ENCODE assay signal across 8 cellular contexts in genomic region chr13:108155185-108156106, GRCh38. TPM values are rescaled to one million over a fixed set of nuclear protein-coding genes. Genes with fewer than 3 reads are reported as not detected.
DNase-seq lines count a peak whose midpoint lies in the region; ATAC-seq, FAIRE-seq and TF ChIP-seq lines count a peak whose summit lies in the region.

No MANE protein-coding gene starts in this region.

- H3K4me3 ChIP-seq in H1 (ENCODE audit: extremely low read depth in 1 of 4, insufficient read depth in 2 of 4, low read depth in 3 of 4, low read length in 4 of 4) = no peak overlapping the region; a peak in 1 of 8 replicates
- no peak overlapping the region for H3K4me3 ChIP-seq in mucosa of stomach (ENCODE audit: low read length)

- no peaks in the 10 kb centered on the region for H3K4me1 ChIP-seq in H1 (replicated peaks in 1 of 4; ENCODE audit: control insufficient read depth in 3 of 4, insufficient read depth in 4 of 4, low read length in 3 of 4)
- peaks cover 11% of the 10 kb centered on the region for H3K4me1 ChIP-seq in mucosa of stomach (ENCODE audit: control insufficient read depth, insufficient read depth, low read length)

- no peaks in the 10 kb centered on the region for H3K27me3 Mint-ChIP-seq in activated CD4-positive, alpha-beta memory T cell treated with anti-CD3 and anti-CD28 coated beads, Interleukin-2, amount 10 ng/mL, durations not matched to agents 7 days and 5 days

- H2BK12ac ChIP-seq in H1 (ENCODE audit: low read depth, low read length) = no peak overlapping the region

- H4K91ac ChIP-seq in H1 (replicated peaks; ENCODE audit: insufficient read length, low read length) = no peak overlapping the region

- no peak overlapping the region for H3K23ac ChIP-seq in H1 (ENCODE audit: insufficient read length)

- H2AFZ ChIP-seq in H1 (ENCODE audit: low read length) = no peak overlapping the region

- no peaks in the 10 kb centered on the region for H3K9me3 Mint-ChIP-seq in activated CD4-positive, alpha-beta memory T cell treated with anti-CD3 and anti-CD28 coated beads, Interleukin-2, amount 10 ng/mL, durations not matched to agents 7 days and 5 days

- CTCF ChIA-PET in activated CD4-positive, alpha-beta memory T cell treated with anti-CD3 and anti-CD28 coated beads, Interleukin-2, amount 10 ng/mL, durations not matched to agents 7 days and 5 days (lab: Charles Lee) = interaction anchor here (0.7 to 2.2 kb wide), 13 partner anchors 8 to 950 kb away, joined by 3 to 12 read pairs (median 3); no protein-coding TSS in a partner anchor
- CTCF ChIA-PET in H1 (lab: Charles Lee; ENCODE audit: partially characterized antibody) = interaction anchor here (0.6 to 5.5 kb wide), 63 partner anchors 9 to 953 kb away, joined by 3 to 79 read pairs (median 4); no protein-coding TSS in a partner anchor

- H3K18ac ChIP-seq in H1 (ENCODE audit: extremely low read depth, low read length) = no peak overlapping the region

- H3K23me2 ChIP-seq in H1 (ENCODE audit: low read depth, low read length) = peaks cover 4% of the 10 kb centered on the region; the same call in 1 of the 2 replicates

- H3K36me3 ChIP-seq in H1 (ENCODE audit: control insufficient read depth in 2 of 4, insufficient read depth in 4 of 4, low read length in 3 of 4) (no peaks in the 10 kb centered on the region), mucosa of stomach (ENCODE audit: control insufficient read depth, insufficient read depth, low read length) (no peaks in the 10 kb centered on the region)

- H3K9me3 ChIP-seq in H1 (ENCODE audit: insufficient read depth in 2 of 2, low read depth in 1 of 2, low read length in 1 of 2) (peaks cover 6% of the 10 kb centered on the region in 2 experiments; a peak in 2 of 4 replicates), mucosa of stomach (ENCODE audit: control insufficient read depth, low read length) (no peaks in the 10 kb centered on the region)

- no peak overlapping the region for H3K4ac ChIP-seq in H1 (replicated peaks; ENCODE audit: insufficient read length, low read depth, low read length)

- 61% methylated on average over 16 of the region's 16 CpGs; no CpG with 5 or more reads in 1 of the 2 experiments for WGBS in H1 (ENCODE audit: extremely low coverage in 1 of 2, insufficient coverage in 1 of 2, insufficient read length in 1 of 2, insufficient replicate concordance in 2 of 2, low coverage in 1 of 2, low lambda C conversion rate in 2 of 2, missing lambda C conversion rate in 1 of 2), 2 experiments

- no peaks in the 10 kb centered on the region for H3K79me1 ChIP-seq in H1 (ENCODE audit: low read depth, low read length)

- H3K27ac Mint-ChIP-seq in activated CD4-positive, alpha-beta memory T cell treated with anti-CD3 and anti-CD28 coated beads, Interleukin-2, amount 10 ng/mL, durations not matched to agents 7 days and 5 days = no peak overlapping the region

- H3K4me3 Mint-ChIP-seq in activated CD4-positive, alpha-beta memory T cell treated with anti-CD3 and anti-CD28 coated beads, Interleukin-2, amount 10 ng/mL, durations not matched to agents 7 days and 5 days = no peak overlapping the region

- H4K5ac ChIP-seq in H1 (ENCODE audit: insufficient read length, low read depth, low read length) = no peak overlapping the region

- no peaks in the 10 kb centered on the region for H3K36me3 Mint-ChIP-seq in activated CD4-positive, alpha-beta memory T cell treated with anti-CD3 and anti-CD28 coated beads, Interleukin-2, amount 10 ng/mL, durations not matched to agents 7 days and 5 days (ENCODE audit: low read depth)

- TF ChIP-seq POLR2A in H1 (IDR thresholded peaks at IDR 0.05; ENCODE audit: control extremely low read depth in 1 of 2, low read depth in 2 of 2, low read length in 2 of 2) = no peak

- H2BK15ac ChIP-seq in H1 (ENCODE audit: low read length) = no peak overlapping the region

- peak; percentile 77 to 81 for TF ChIP-seq RAD21 in H1 (IDR thresholded peaks at IDR 0.05 in 1 of 2, conservative IDR thresholded peaks at IDR 0.05 in 1 of 2; ENCODE audit: low read depth in 2 of 2, low read length in 2 of 2)

- H2BK20ac ChIP-seq in H1 (ENCODE audit: low read length) = no peak overlapping the region

- TF ChIP-seq EP300 in H1 (IDR thresholded peaks at IDR 0.05; ENCODE audit: borderline replicate concordance in 1 of 2, low read depth in 2 of 2, low read length in 2 of 2) = no peak

- peak; percentile 68 for ATAC-seq in HG02759 (IDR thresholded peaks at IDR 0.05; ENCODE audit: unreplicated experiment)
- ATAC-seq in HG02588 (IDR thresholded peaks at IDR 0.05; ENCODE audit: unreplicated experiment) = no peak

- H3K14ac ChIP-seq in H1 (ENCODE audit: insufficient read length) = no peak overlapping the region

- FAIRE-seq in H1 (lab: Jason Lieb, UNC) = peak; percentile 78

- H3K79me2 ChIP-seq in H1 (ENCODE audit: control insufficient read depth in 1 of 2, insufficient read depth in 2 of 2, low read length in 2 of 2) = no peaks in the 10 kb centered on the region

- H4K8ac ChIP-seq in H1 (ENCODE audit: extremely low read depth, insufficient read depth, low read length) = no peak overlapping the region

- H2AK5ac ChIP-seq in H1 (ENCODE audit: low read depth, low read length) = no peak overlapping the region

- no peak overlapping the region for H3K27ac ChIP-seq in H1 (ENCODE audit: low read depth, low read length)

- DNase-seq in GM04503 (ENCODE audit: low read depth) (peak; percentile 7), NCI-H226 (peak; percentile 41), H1 (ENCODE audit: low read depth in 1 of 2, low spot score in 2 of 2) (peak; percentile 10 to 78)
- DNase-seq in activated CD4-positive, alpha-beta memory T cell treated with anti-CD3 and anti-CD28 coated beads, Interleukin-2, amount 10 ng/mL, durations not matched to agents 7 days and 5 days = peak; percentile 46
- DNase-seq in stimulated activated CD8-positive, alpha-beta memory T cell treated with anti-CD3 and anti-CD28 coated beads, Interleukin-7, amount 100 ng/mL, for 24 hours (ENCODE audit: low read depth) = peak; percentile 33

- no peaks in the 10 kb centered on the region for H3K4me1 Mint-ChIP-seq in activated CD4-positive, alpha-beta memory T cell treated with anti-CD3 and anti-CD28 coated beads, Interleukin-2, amount 10 ng/mL, durations not matched to agents 7 days and 5 days

- H3K56ac ChIP-seq in H1 (replicated peaks; ENCODE audit: insufficient read length, low read depth, low read length) = no peak overlapping the region

- no peak overlapping the region for H2BK5ac ChIP-seq in H1 (ENCODE audit: low read depth, low read length)

- POLR2A ChIA-PET in activated CD4-positive, alpha-beta memory T cell treated with anti-CD3 and anti-CD28 coated beads, Interleukin-2, amount 10 ng/mL, durations not matched to agents 7 days and 5 days (lab: Charles Lee) = no interaction called here
- POLR2A ChIA-PET in H1 (lab: Charles Lee; ENCODE audit: partially characterized antibody) = no interaction called here

- no peak overlapping the region for H2BK120ac ChIP-seq in H1 (replicated peaks; ENCODE audit: low read depth, low read length)

- peaks cover 0 to 2% of the 10 kb centered on the region in 2 experiments for H4K20me1 ChIP-seq in H1 (replicated peaks in 1 of 2; ENCODE audit: control insufficient read depth in 1 of 2, insufficient read depth in 2 of 2, low read length in 2 of 2)

- H3K9ac ChIP-seq in H1 (replicated peaks in 1 of 4; ENCODE audit: extremely low read depth in 1 of 4, low read depth in 3 of 4, low read length in 3 of 4) (no peak overlapping the region), mucosa of stomach (ENCODE audit: low read length) (peak overlapping the region; percentile 11)

- H3K27me3 ChIP-seq in H1 (replicated peaks in 1 of 4; ENCODE audit: control insufficient read depth in 3 of 4, extremely low read depth in 1 of 4, insufficient read depth in 3 of 4, low read length in 3 of 4) (no peaks in the 10 kb centered on the region), mucosa of stomach (ENCODE audit: control insufficient read depth, insufficient read depth, low read length) (no peaks in the 10 kb centered on the region)

- no peak overlapping the region for H3K4me2 ChIP-seq in H1 (ENCODE audit: insufficient read depth in 1 of 2, low read depth in 2 of 2, low read length in 2 of 2)

- TF ChIP-seq CTCF in H1 (IDR thresholded peaks at IDR 0.05; ENCODE audit: control extremely low read depth in 1 of 3, insufficient read depth in 1 of 3, low read depth in 1 of 3, low read length in 3 of 3) = peak; percentile 54 to 72 (median 61)

TF ChIP-seq in H1, 55 proteins besides CTCF, POLR2A, EP300 and RAD21:
- no peak for TF ChIP-seq ZNF274 (IDR thresholded peaks at IDR 0.05; ENCODE audit: borderline replicate concordance, extremely low read depth, low read length)
- no peak for TF ChIP-seq SP4 (IDR thresholded peaks at IDR 0.05; ENCODE audit: low read length)
- no peak for TF ChIP-seq SP2 (IDR thresholded peaks at IDR 0.05; ENCODE audit: low read length)

RNA-seq across cellular contexts. Expression of gene LIG4, which starts 59.9 kb away (rescaled TPM):
- 10 to 100 TPM; 11.4 to 11.7 TPM for total RNA-seq in activated CD4-positive, alpha-beta memory T cell treated with anti-CD3 and anti-CD28 coated beads, Interleukin-2, amount 10 ng/mL, durations not matched to agents 7 days and 5 days
- total RNA-seq in H1 (2021; fragmentation: NEBNext Ultra II Directional; extraction: Animal tissue kit (Norgen Biotek cat#: 25700)) = 4.5 and 4.6 TPM in 2 replicates
- polyA plus RNA-seq in H1 (2011; rRNA removed) = 0.78 and 1.1 TPM in 2 replicates
- polyA plus RNA-seq in H1 (2011; cell fraction: cytosol; rRNA removed) = 2.2 TPM
- 1.5 TPM for polyA plus RNA-seq in H1 (2011; cell fraction: nucleus; rRNA removed)
- polyA plus RNA-seq in H1 (2012, experiment 1 of 2) = 1.8 to 5.2 TPM (median 2.7 TPM) in 4 replicates
- polyA plus RNA-seq in H1 (2012, experiment 2 of 2) = 0.29 TPM
- polyA plus RNA-seq in H1 (2013, experiment 1 of 2) = 4.1 TPM
- polyA plus RNA-seq in H1 (2013, experiment 2 of 2) = 4.0 TPM
- polyA minus RNA-seq in H1 (2011; rRNA and poly(A)+ RNA removed) = 2.0 and 3.8 TPM in 2 replicates
- polyA minus RNA-seq in H1 (2011; cell fraction: cytosol; rRNA and poly(A)+ RNA removed) = 2.2 TPM
- 3.2 TPM for polyA minus RNA-seq in H1 (2011; cell fraction: nucleus; rRNA and poly(A)+ RNA removed)
